Comparison of ENCODE assay signal across 11 cellular contexts in genomic region chr21:41923641-41924342, GRCh38. TPM values are rescaled to one million over a fixed set of nuclear protein-coding genes. Genes with fewer than 3 reads are reported as not detected.
DNase-seq lines count a peak whose midpoint lies in the region; ATAC-seq, FAIRE-seq and TF ChIP-seq lines count a peak whose summit lies in the region.
"Had no signal": no experiment of that assay in that cellular context is flagged by ENCODE, and none has a peak within 500 bp of the region (broad histone marks: within the 10 kb centered on the region; RNA-seq: fewer than 3 reads in every experiment).

No MANE protein-coding gene starts in this region.

- H3K27me3 ChIP-seq in dorsolateral prefrontal cortex: no peaks in the 10 kb centered on the region

- no peak for TF ChIP-seq CTCF in AG09309 (IDR thresholded peaks at IDR 0.05; ENCODE audit: control insufficient read depth, insufficient read depth, low read depth, low read length, missing control alignments)
- no peak for TF ChIP-seq CTCF in dorsolateral prefrontal cortex (IDR thresholded peaks at IDR 0.05 in 54 of 56, conservative IDR thresholded peaks at IDR 0.05 in 2 of 56; ENCODE audit: low read depth in 1 of 56, partially characterized antibody in 56 of 56)
- no peak for TF ChIP-seq CTCF in omental fat pad (IDR thresholded peaks at IDR 0.05)

- FAIRE-seq in RCC 7860 (lab: Jason Lieb, UNC): no peak
- FAIRE-seq: H1 had no signal

- ATAC-seq in omental fat pad (ENCODE audit: low FRiP score): peak; percentile 48
- no peak for ATAC-seq in GM21786 (IDR thresholded peaks at IDR 0.05; ENCODE audit: unreplicated experiment)

- intact Hi-C loops in dorsolateral prefrontal cortex (cut with DNase I): no loop called here

- peak overlapping the region; percentile 25 for H3K4me3 ChIP-seq in AG09309 (ENCODE audit: control insufficient read depth, low read depth, low read length)
- H3K4me3 ChIP-seq in dorsolateral prefrontal cortex: no peak overlapping the region

- DNase-seq in AG09309 (ENCODE audit: low read depth) (no peak), NCI-H69 (lab: John Stamatoyannopoulos, UW) (peak; percentile 35), dorsolateral prefrontal cortex (no peak), omental fat pad (ENCODE audit: low spot score) (no peak), NCI-H2081 (lab: John Stamatoyannopoulos, UW) (no peak), RCC 7860 (ENCODE audit: low spot score) (no peak), COR-L47 (lab: John Stamatoyannopoulos, UW) (no peak)
- DNase-seq: GF-D8; stimulated activated CD4-positive, alpha-beta T cell treated with anti-CD3 and anti-CD28 coated beads, Interleukin-12 subunit alpha, Interleukin-12 subunit beta, amount 100 ng/mL, for 4 hours had no signal

- peak overlapping the region in 34 of 59 donors; percentile 2 to 85 (median 53) for H3K27ac ChIP-seq in dorsolateral prefrontal cortex

RNA-seq across cellular contexts. Expression of gene C2CD2, which starts 30.0 kb away (rescaled TPM):
- 10 to 100 TPM; 19.9 to 80.8 (median 42.7) TPM for total RNA-seq in dorsolateral prefrontal cortex
- 100 to 1,000 TPM in 2 of 4 donors, 10 to 100 TPM in 2; 57.7 to 264 (median 96.4) TPM for total RNA-seq in omental fat pad

RNA-seq across cellular contexts. Expression of gene PRDM15, which starts 44.6 kb away (rescaled TPM):
- total RNA-seq in dorsolateral prefrontal cortex (10 to 100 TPM in 79 of 120 experiments, 1 to 10 TPM in 41; 6.7 to 20.0 (median 11.0) TPM), omental fat pad (10 to 100 TPM in 2 of 4 donors, 1 to 10 TPM in 2; 5.3 to 20.8 (median 13.6) TPM)
